Comparison of ENCODE assay signal across 15 cellular contexts in the genomic region with DNA sequence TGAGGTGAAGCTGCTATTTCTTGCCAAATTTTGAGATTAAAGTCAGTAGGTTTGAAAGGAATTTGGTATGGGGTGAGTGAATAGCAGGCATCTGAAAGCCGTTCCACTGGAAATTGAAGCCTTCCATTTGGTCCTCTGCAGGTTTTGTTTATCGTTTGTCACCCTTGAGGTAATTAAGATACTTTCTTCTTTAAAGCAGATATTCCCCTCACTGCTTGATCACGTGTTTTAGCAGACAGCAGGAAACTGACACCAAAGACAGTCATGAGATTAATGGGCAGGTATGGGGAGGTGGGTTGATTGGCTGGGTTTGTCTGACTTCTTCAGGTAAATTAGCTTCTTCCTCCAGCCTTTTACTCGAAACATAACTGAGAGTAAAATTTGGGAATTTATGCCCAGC. TPM values are rescaled to one million over a fixed set of nuclear protein-coding genes. Genes with fewer than 3 reads are reported as not detected.
A peak's percentile ranks its signal among the peaks of the same experiment; 100 is the strongest.
DNase-seq lines count a peak whose midpoint lies in the region; ATAC-seq and TF ChIP-seq lines count a peak whose summit lies in the region.
"Had no signal": no experiment of that assay in that cellular context is flagged by ENCODE, and none has a peak within 500 bp of the region (broad histone marks: within the 10 kb centered on the region; RNA-seq: fewer than 3 reads in every experiment).

No MANE protein-coding gene starts in this region.

- H4K20me1 ChIP-seq in DOHH2 (ENCODE audit: control insufficient read depth, insufficient read depth, low read depth, low read length): peaks cover 37% of the 10 kb centered on the region

- H3K9me3 ChIP-seq in DOHH2 (ENCODE audit: control insufficient read depth, insufficient read depth, low read length) (no peaks in the 10 kb centered on the region), T-helper 17 cell (ENCODE audit: control insufficient read depth, low read length, poor library complexity, severe bottlenecking) (no peaks in the 10 kb centered on the region)

- no peaks in the 10 kb centered on the region for H3K9me2 ChIP-seq in DOHH2 (replicated peaks; ENCODE audit: control insufficient read depth, low read length)

- no peak for TF ChIP-seq CTCF in DOHH2 (IDR thresholded peaks at IDR 0.05; ENCODE audit: low read depth, low read length, poor library complexity, severe bottlenecking)
- no peak for TF ChIP-seq CTCF in WTC11 (IDR thresholded peaks at IDR 0.05)
- no peak for TF ChIP-seq CTCF in MCF 10A (IDR thresholded peaks at IDR 0.05; ENCODE audit: unreplicated experiment)

- H3K27ac Mint-ChIP-seq in T-helper 17 cell: peak overlapping the region; percentile 95
- H3K27ac Mint-ChIP-seq in WTC11: no peak overlapping the region
- no peak overlapping the region for H3K27ac Mint-ChIP-seq in MCF 10A (ENCODE audit: low read depth, unreplicated experiment)
- H3K27ac Mint-ChIP-seq: CD14-positive monocyte, endodermal cell had no signal

- H3K27me3 Mint-ChIP-seq in T-helper 17 cell (no peaks in the 10 kb centered on the region), WTC11 (ENCODE audit: low read depth) (no peaks in the 10 kb centered on the region), MCF 10A (ENCODE audit: insufficient read depth, unreplicated experiment) (no peaks in the 10 kb centered on the region)

- POLR2A ChIA-PET in WTC11 (lab: Charles Lee) (no interaction called here), MCF 10A (lab: Yijun Ruan, JAX) (interaction anchor here (0.7 to 1.7 kb wide), 3 partner anchors 10 to 64 kb away, joined by 3 to 6 read pairs (median 3); a partner anchor contains a TSS)

- ATAC-seq in T-helper 17 cell (peak; percentile 42), WTC11 (no peak)

- H3K36me3 Mint-ChIP-seq in T-helper 17 cell (ENCODE audit: low read depth) (no peaks in the 10 kb centered on the region), WTC11 (peaks cover 28% of the 10 kb centered on the region), MCF 10A (ENCODE audit: insufficient read depth, unreplicated experiment) (peaks cover 56% of the 10 kb centered on the region)

- H3K4me1 ChIP-seq in DOHH2 (ENCODE audit: control insufficient read depth, low read length): peaks cover 57% of the 10 kb centered on the region

- H3K4me1 Mint-ChIP-seq in T-helper 17 cell (peaks cover 52% of the 10 kb centered on the region), WTC11 (peaks cover 44% of the 10 kb centered on the region), MCF 10A (ENCODE audit: insufficient read depth, unreplicated experiment) (peaks cover 39% of the 10 kb centered on the region)

- H3K27me3 ChIP-seq in DOHH2 (ENCODE audit: control insufficient read depth, low read length): peaks cover 10% of the 10 kb centered on the region

- no TSS peak for BruUV-seq in MCF 10A (replicated peaks; lab: Mats Ljungman, UMichigan)

- peaks cover 7% of the 10 kb centered on the region; the same call in 1 of the 2 replicates for H3K36me3 ChIP-seq in DOHH2 (ENCODE audit: control insufficient read depth, low read length)

- DNase-seq in NCI-H146 (lab: John Stamatoyannopoulos, UW) (peak; percentile 20), NCI-H146 treated with DMSO at 0.1 percent for 48 hours (lab: John Stamatoyannopoulos, UW; ENCODE audit: unreplicated experiment) (no peak), T-helper 17 cell (no peak), kidney tubule cell (ENCODE audit: low spot score) (peak; percentile 11), WTC11 (ENCODE audit: low spot score) (no peak), MCF 10A (ENCODE audit: unreplicated experiment) (no peak), SK-N-DZ (ENCODE audit: low spot score) (no peak)
- DNase-seq: 8988T, endodermal cell, foreskin fibroblast, GOT3, NCI-H1105 treated with DMSO at 0.1 percent for 48 hours had no signal

- CTCF ChIA-PET in WTC11 (lab: Charles Lee) (interaction anchor here (0.8 to 1.6 kb wide), 5 partner anchors 12 to 69 kb away, joined by 3 to 6 read pairs (median 5); no protein-coding TSS in a partner anchor), MCF 10A (lab: Yijun Ruan, JAX) (interaction anchor here (0.9 to 3.2 kb wide), 7 partner anchors 12 to 69 kb away, joined by 3 to 17 read pairs (median 6); no protein-coding TSS in a partner anchor)

- H3K4me3 ChIP-seq in DOHH2 (ENCODE audit: low read length): 0 out of 2 replicates have a peak overlapping the region, but pooled peaks have one; percentile 1
- H3K4me3 ChIP-seq: SK-N-MC had no signal

- H3F3A ChIP-seq in DOHH2 (ENCODE audit: control insufficient read depth, insufficient read depth): peaks cover 19% of the 10 kb centered on the region

- H3K79me2 ChIP-seq in DOHH2 (ENCODE audit: control insufficient read depth, low read length): peaks cover 67% of the 10 kb centered on the region

- intact Hi-C loops in MCF 10A (cut with micrococcal nuclease): no loop called here

- no peak overlapping the region for H3K27ac ChIP-seq in DOHH2 (ENCODE audit: low read depth, low read length)
- H3K27ac ChIP-seq: SK-N-MC had no signal

- H3K9me3 Mint-ChIP-seq in WTC11 (peaks cover 24% of the 10 kb centered on the region), MCF 10A (ENCODE audit: unreplicated experiment) (no peaks in the 10 kb centered on the region)

- H3K4me3 Mint-ChIP-seq in T-helper 17 cell (peak overlapping the region; percentile 49), WTC11 (no peak overlapping the region), MCF 10A (ENCODE audit: unreplicated experiment) (no peak overlapping the region)
- H3K4me3 Mint-ChIP-seq: CD14-positive monocyte, endodermal cell had no signal

- H3K4me2 ChIP-seq in DOHH2 (ENCODE audit: low read length): peak overlapping the region; percentile 12

TF ChIP-seq in WTC11, 78 proteins besides CTCF, POLR2A, EP300 and RAD21 (continues in another document):
- TF ChIP-seq, protein P1, sequence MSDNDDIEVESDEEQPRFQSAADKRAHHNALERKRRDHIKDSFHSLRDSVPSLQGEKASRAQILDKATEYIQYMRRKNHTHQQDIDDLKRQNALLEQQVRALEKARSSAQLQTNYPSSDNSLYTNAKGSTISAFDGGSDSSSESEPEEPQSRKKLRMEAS (CRISPR knock-in tag; IDR thresholded peaks at IDR 0.05): no peak
- TF ChIP-seq, protein P2, sequence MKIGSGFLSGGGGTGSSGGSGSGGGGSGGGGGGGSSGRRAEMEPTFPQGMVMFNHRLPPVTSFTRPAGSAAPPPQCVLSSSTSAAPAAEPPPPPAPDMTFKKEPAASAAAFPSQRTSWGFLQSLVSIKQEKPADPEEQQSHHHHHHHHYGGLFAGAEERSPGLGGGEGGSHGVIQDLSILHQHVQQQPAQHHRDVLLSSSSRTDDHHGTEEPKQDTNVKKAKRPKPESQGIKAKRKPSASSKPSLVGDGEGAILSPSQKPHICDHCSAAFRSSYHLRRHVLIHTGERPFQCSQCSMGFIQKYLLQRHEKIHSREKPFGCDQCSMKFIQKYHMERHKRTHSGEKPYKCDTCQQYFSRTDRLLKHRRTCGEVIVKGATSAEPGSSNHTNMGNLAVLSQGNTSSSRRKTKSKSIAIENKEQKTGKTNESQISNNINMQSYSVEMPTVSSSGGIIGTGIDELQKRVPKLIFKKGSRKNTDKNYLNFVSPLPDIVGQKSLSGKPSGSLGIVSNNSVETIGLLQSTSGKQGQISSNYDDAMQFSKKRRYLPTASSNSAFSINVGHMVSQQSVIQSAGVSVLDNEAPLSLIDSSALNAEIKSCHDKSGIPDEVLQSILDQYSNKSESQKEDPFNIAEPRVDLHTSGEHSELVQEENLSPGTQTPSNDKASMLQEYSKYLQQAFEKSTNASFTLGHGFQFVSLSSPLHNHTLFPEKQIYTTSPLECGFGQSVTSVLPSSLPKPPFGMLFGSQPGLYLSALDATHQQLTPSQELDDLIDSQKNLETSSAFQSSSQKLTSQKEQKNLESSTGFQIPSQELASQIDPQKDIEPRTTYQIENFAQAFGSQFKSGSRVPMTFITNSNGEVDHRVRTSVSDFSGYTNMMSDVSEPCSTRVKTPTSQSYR (CRISPR knock-in tag; IDR thresholded peaks at IDR 0.05): no peak
- TF ChIP-seq ZNF263 (CRISPR knock-in tag; IDR thresholded peaks at IDR 0.05; ENCODE audit: low read depth) (no peak), JAZF1 (CRISPR knock-in tag; IDR thresholded peaks at IDR 0.05) (no peak), CREB1 (CRISPR knock-in tag; IDR thresholded peaks at IDR 0.05) (no peak)
- TF ChIP-seq, protein P3, sequence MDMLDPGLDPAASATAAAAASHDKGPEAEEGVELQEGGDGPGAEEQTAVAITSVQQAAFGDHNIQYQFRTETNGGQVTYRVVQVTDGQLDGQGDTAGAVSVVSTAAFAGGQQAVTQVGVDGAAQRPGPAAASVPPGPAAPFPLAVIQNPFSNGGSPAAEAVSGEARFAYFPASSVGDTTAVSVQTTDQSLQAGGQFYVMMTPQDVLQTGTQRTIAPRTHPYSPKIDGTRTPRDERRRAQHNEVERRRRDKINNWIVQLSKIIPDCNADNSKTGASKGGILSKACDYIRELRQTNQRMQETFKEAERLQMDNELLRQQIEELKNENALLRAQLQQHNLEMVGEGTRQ (CRISPR knock-in tag; IDR thresholded peaks at IDR 0.05): no peak
- TF ChIP-seq, protein P4, sequence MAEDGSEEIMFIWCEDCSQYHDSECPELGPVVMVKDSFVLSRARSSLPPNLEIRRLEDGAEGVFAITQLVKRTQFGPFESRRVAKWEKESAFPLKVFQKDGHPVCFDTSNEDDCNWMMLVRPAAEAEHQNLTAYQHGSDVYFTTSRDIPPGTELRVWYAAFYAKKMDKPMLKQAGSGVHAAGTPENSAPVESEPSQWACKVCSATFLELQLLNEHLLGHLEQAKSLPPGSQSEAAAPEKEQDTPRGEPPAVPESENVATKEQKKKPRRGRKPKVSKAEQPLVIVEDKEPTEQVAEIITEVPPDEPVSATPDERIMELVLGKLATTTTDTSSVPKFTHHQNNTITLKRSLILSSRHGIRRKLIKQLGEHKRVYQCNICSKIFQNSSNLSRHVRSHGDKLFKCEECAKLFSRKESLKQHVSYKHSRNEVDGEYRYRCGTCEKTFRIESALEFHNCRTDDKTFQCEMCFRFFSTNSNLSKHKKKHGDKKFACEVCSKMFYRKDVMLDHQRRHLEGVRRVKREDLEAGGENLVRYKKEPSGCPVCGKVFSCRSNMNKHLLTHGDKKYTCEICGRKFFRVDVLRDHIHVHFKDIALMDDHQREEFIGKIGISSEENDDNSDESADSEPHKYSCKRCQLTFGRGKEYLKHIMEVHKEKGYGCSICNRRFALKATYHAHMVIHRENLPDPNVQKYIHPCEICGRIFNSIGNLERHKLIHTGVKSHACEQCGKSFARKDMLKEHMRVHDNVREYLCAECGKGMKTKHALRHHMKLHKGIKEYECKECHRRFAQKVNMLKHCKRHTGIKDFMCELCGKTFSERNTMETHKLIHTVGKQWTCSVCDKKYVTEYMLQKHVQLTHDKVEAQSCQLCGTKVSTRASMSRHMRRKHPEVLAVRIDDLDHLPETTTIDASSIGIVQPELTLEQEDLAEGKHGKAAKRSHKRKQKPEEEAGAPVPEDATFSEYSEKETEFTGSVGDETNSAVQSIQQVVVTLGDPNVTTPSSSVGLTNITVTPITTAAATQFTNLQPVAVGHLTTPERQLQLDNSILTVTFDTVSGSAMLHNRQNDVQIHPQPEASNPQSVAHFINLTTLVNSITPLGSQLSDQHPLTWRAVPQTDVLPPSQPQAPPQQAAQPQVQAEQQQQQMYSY (CRISPR knock-in tag; IDR thresholded peaks at IDR 0.05): no peak

RNA-seq across cellular contexts. Expression of a gene that starts 10.7 kb away (rescaled TPM):
- total RNA-seq in T-helper 17 cell: 10 to 100 TPM; 86.7 to 99.8 TPM
- 12.2 to 14.5 TPM (median 13.9 TPM) in 3 replicates for total RNA-seq in WTC11 (2021)
- total RNA-seq in MCF 10A (2022): 47.0 and 65.7 TPM in 2 replicates
- polyA plus RNA-seq in SK-N-DZ (2014; cell fraction: cytosol; rRNA removed): 22.6 and 31.4 TPM in 2 replicates
- 31.0 and 39.8 TPM in 2 replicates for polyA plus RNA-seq in SK-N-DZ (2014; cell fraction: nucleus; rRNA removed)

Comparison
In these comparisons a context has a peak if more than half of its experiments do, and no peak if none do; other contexts are left out.
1. DNase-seq: peak in NCI-H146 (single experiment) and kidney tubule cell (single experiment); none in NCI-H146 treated with DMSO at 0.1 percent for 48 hours (single experiment), T-helper 17 cell (0 of 3), WTC11 (single experiment), MCF 10A (single experiment) and SK-N-DZ (single experiment).